1 cellular context compared by ENCODE assay signal in the genomic region with DNA sequence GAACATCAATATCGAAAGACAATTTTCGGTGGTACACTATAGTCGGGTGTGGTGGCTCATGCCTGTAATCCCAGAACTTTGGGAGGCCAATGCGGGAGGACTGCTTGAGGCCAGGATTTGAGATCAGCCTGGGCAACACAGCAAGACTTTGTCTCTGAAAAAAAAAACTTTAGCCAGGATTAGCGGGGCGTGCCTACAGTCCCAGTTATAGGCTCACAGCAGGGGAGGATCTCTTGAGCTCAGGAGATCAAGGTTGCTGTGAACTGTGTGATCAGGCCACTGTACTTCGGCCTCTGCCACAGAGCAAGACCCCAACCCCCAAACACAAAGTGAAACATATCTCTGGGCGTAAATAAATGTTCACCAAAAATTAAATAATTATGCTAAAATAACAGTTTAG.
TF ChIP-seq lines count a peak whose summit lies in the region.

No MANE protein-coding gene starts in this region.

TF ChIP-seq in HepG2, 621 proteins besides CTCF, POLR2A, EP300 and RAD21 (continued from another document and continues in another):
- TF ChIP-seq, protein P1, sequence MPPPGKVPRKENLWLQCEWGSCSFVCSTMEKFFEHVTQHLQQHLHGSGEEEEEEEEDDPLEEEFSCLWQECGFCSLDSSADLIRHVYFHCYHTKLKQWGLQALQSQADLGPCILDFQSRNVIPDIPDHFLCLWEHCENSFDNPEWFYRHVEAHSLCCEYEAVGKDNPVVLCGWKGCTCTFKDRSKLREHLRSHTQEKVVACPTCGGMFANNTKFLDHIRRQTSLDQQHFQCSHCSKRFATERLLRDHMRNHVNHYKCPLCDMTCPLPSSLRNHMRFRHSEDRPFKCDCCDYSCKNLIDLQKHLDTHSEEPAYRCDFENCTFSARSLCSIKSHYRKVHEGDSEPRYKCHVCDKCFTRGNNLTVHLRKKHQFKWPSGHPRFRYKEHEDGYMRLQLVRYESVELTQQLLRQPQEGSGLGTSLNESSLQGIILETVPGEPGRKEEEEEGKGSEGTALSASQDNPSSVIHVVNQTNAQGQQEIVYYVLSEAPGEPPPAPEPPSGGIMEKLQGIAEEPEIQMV (CRISPR knock-in tag; IDR thresholded peaks at IDR 0.05; ENCODE audit: low read depth) = no peak
- no peak for TF ChIP-seq NFAT5 (CRISPR knock-in tag; IDR thresholded peaks at IDR 0.05)
- TF ChIP-seq REPIN1 (CRISPR knock-in tag; IDR thresholded peaks at IDR 0.05; ENCODE audit: borderline replicate concordance, low read depth) = no peak
- no peak for TF ChIP-seq ZNF879 (CRISPR knock-in tag; IDR thresholded peaks at IDR 0.05)
- no peak for TF ChIP-seq HOXA9 (CRISPR knock-in tag; IDR thresholded peaks at IDR 0.05; ENCODE audit: borderline replicate concordance)
- TF ChIP-seq SOX13 (IDR thresholded peaks at IDR 0.05) = no peak
- peak in 1 of 2 experiments; percentile 51; a peak in 1 of 4 replicates for TF ChIP-seq SOX13 (CRISPR knock-in tag; conservative IDR thresholded peaks at IDR 0.05 in 1 of 2, IDR thresholded peaks at IDR 0.05 in 1 of 2)
- TF ChIP-seq, protein P2, sequence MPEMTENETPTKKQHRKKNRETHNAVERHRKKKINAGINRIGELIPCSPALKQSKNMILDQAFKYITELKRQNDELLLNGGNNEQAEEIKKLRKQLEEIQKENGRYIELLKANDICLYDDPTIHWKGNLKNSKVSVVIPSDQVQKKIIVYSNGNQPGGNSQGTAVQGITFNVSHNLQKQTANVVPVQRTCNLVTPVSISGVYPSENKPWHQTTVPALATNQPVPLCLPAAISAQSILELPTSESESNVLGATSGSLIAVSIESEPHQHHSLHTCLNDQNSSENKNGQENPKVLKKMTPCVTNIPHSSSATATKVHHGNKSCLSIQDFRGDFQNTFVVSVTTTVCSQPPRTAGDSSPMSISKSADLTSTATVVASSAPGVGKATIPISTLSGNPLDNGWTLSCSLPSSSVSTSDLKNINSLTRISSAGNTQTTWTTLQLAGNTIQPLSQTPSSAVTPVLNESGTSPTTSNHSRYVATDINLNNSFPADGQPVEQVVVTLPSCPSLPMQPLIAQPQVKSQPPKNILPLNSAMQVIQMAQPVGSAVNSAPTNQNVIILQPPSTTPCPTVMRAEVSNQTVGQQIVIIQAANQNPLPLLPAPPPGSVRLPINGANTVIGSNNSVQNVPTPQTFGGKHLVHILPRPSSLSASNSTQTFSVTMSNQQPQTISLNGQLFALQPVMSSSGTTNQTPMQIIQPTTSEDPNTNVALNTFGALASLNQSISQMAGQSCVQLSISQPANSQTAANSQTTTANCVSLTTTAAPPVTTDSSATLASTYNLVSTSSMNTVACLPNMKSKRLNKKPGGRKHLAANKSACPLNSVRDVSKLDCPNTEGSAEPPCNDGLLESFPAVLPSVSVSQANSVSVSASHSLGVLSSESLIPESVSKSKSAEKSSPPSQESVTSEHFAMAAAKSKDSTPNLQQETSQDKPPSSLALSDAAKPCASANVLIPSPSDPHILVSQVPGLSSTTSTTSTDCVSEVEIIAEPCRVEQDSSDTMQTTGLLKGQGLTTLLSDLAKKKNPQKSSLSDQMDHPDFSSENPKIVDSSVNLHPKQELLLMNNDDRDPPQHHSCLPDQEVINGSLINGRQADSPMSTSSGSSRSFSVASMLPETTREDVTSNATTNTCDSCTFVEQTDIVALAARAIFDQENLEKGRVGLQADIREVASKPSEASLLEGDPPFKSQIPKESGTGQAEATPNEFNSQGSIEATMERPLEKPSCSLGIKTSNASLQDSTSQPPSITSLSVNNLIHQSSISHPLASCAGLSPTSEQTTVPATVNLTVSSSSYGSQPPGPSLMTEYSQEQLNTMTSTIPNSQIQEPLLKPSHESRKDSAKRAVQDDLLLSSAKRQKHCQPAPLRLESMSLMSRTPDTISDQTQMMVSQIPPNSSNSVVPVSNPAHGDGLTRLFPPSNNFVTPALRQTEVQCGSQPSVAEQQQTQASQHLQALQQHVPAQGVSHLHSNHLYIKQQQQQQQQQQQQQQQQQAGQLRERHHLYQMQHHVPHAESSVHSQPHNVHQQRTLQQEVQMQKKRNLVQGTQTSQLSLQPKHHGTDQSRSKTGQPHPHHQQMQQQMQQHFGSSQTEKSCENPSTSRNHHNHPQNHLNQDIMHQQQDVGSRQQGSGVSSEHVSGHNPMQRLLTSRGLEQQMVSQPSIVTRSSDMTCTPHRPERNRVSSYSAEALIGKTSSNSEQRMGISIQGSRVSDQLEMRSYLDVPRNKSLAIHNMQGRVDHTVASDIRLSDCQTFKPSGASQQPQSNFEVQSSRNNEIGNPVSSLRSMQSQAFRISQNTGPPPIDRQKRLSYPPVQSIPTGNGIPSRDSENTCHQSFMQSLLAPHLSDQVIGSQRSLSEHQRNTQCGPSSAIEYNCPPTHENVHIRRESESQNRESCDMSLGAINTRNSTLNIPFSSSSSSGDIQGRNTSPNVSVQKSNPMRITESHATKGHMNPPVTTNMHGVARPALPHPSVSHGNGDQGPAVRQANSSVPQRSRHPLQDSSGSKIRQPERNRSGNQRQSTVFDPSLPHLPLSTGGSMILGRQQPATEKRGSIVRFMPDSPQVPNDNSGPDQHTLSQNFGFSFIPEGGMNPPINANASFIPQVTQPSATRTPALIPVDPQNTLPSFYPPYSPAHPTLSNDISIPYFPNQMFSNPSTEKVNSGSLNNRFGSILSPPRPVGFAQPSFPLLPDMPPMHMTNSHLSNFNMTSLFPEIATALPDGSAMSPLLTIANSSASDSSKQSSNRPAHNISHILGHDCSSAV (CRISPR knock-in tag; IDR thresholded peaks at IDR 0.05; ENCODE audit: borderline replicate concordance) = no peak
- TF ChIP-seq HDAC1 (CRISPR knock-in tag; IDR thresholded peaks at IDR 0.05) = peak; percentile 39; the same call in 1 of the 2 replicates
- TF ChIP-seq, protein P3, sequence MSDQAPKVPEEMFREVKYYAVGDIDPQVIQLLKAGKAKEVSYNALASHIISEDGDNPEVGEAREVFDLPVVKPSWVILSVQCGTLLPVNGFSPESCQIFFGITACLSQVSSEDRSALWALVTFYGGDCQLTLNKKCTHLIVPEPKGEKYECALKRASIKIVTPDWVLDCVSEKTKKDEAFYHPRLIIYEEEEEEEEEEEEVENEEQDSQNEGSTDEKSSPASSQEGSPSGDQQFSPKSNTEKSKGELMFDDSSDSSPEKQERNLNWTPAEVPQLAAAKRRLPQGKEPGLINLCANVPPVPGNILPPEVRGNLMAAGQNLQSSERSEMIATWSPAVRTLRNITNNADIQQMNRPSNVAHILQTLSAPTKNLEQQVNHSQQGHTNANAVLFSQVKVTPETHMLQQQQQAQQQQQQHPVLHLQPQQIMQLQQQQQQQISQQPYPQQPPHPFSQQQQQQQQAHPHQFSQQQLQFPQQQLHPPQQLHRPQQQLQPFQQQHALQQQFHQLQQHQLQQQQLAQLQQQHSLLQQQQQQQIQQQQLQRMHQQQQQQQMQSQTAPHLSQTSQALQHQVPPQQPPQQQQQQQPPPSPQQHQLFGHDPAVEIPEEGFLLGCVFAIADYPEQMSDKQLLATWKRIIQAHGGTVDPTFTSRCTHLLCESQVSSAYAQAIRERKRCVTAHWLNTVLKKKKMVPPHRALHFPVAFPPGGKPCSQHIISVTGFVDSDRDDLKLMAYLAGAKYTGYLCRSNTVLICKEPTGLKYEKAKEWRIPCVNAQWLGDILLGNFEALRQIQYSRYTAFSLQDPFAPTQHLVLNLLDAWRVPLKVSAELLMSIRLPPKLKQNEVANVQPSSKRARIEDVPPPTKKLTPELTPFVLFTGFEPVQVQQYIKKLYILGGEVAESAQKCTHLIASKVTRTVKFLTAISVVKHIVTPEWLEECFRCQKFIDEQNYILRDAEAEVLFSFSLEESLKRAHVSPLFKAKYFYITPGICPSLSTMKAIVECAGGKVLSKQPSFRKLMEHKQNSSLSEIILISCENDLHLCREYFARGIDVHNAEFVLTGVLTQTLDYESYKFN (CRISPR knock-in tag; conservative IDR thresholded peaks at IDR 0.05) = peak; percentile 82
- no peak for TF ChIP-seq ZNF407 (CRISPR knock-in tag; IDR thresholded peaks at IDR 0.05; ENCODE audit: not compliant biosample characterization)
- TF ChIP-seq ZNF768 (CRISPR knock-in tag; IDR thresholded peaks at IDR 0.05) = peak; percentile 79
- TF ChIP-seq, protein P4, sequence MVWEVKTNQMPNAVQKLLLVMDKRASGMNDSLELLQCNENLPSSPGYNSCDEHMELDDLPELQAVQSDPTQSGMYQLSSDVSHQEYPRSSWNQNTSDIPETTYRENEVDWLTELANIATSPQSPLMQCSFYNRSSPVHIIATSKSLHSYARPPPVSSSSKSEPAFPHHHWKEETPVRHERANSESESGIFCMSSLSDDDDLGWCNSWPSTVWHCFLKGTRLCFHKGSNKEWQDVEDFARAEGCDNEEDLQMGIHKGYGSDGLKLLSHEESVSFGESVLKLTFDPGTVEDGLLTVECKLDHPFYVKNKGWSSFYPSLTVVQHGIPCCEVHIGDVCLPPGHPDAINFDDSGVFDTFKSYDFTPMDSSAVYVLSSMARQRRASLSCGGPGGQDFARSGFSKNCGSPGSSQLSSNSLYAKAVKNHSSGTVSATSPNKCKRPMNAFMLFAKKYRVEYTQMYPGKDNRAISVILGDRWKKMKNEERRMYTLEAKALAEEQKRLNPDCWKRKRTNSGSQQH (CRISPR knock-in tag; IDR thresholded peaks at IDR 0.05; ENCODE audit: low read depth) = no peak
